Comparison of ENCODE assay signal across 7 cellular contexts in the genomic region with DNA sequence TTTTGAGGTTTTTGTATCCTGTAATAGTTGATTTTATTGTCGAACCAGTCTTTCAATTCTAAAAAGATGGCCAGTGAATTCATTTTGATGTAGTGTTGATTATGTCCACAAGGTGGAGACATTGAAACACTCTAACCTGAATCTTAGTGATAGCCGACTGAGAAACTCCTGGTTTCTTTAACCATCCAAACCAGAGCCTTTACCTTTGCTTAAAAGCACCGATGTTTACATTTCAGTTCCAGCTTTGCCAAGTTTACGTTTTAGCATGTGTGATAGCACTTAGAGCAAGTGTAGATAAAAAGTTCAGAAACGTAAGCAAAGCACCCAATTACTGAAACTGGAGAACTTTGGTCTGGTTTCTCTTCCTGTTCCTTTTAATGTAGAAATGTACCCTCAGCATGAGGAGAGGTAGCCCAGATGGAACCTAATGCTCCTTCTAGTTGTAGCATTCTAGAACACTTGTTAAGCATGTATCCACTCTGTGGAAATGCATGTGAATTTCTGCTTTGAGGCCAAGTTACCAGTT.
DNase-seq lines count a peak whose midpoint lies in the region; ATAC-seq, FAIRE-seq and TF ChIP-seq lines count a peak whose summit lies in the region.

No MANE protein-coding gene starts in this region.

- TF ChIP-seq POLR2A in GM12878 (IDR thresholded peaks at IDR 0.05; ENCODE audit: low read depth, low read length) (no peak), stomach (IDR thresholded peaks at IDR 0.05) (no peak)

- H3K9me3 ChIP-seq in GM12878 (replicated peaks; ENCODE audit: control insufficient read depth, insufficient read depth, low read length) (no peaks in the 10 kb centered on the region), stomach (no peaks in the 10 kb centered on the region)

- WGBS in GM12878 (ENCODE audit: insufficient coverage, insufficient replicate concordance, low lambda C conversion rate, missing lambda C conversion rate), result 2% methylated on average over 5 of the region's 5 CpGs
- 3 to 4% (median 4%) methylated on average over 5 of the region's 5 CpGs for WGBS in stomach, 5 donors

- CTCF ChIA-PET in GM12878 (lab: Yijun Ruan, JAX), result interaction anchor here (0.6 to 5.8 kb wide), 25 partner anchors 8 to 404 kb away, joined by 3 to 111 read pairs (median 4); no protein-coding TSS in a partner anchor

- H3K4me3 ChIP-seq in GM12878 (no peak overlapping the region), stomach (no peak overlapping the region)

- peak; percentile 44 to 55 (median 54) for TF ChIP-seq CTCF in GM12878 (IDR thresholded peaks at IDR 0.05 in 2 of 3, conservative IDR thresholded peaks at IDR 0.05 in 1 of 3; ENCODE audit: control insufficient read depth in 2 of 3, extremely low read depth in 1 of 3, insufficient read depth in 1 of 3, low read depth in 3 of 3, low read length in 3 of 3)
- peak in 5 of 7 experiments; percentile 34 to 88 (median 56) for TF ChIP-seq CTCF in stomach (IDR thresholded peaks at IDR 0.05)

- H3K36me3 ChIP-seq in GM12878 (ENCODE audit: control insufficient read depth in 2 of 2, insufficient read depth in 2 of 2, low read length in 1 of 2) (no peaks in the 10 kb centered on the region), stomach (peaks cover 15 to 42% (median 33%) of the 10 kb centered on the region in 4 donors)

- H3K4me1 ChIP-seq in GM12878 (ENCODE audit: control insufficient read depth, insufficient read depth, low read length) (peaks cover 7% of the 10 kb centered on the region), stomach (peaks cover 0 to 43% (median 26%) of the 10 kb centered on the region in 4 donors)

- H3K27me3 ChIP-seq in GM12878 (replicated peaks in 1 of 2; ENCODE audit: control insufficient read depth in 2 of 2, insufficient read depth in 2 of 2, low read length in 1 of 2), result no peaks in the 10 kb centered on the region
- H3K27me3 ChIP-seq in stomach, result no peaks in the 10 kb centered on the region

- BruUV-seq in GM12878 (replicated peaks; lab: Mats Ljungman, UMichigan), result no TSS peak

- H3K27ac ChIP-seq in GM12878 (ENCODE audit: control insufficient read depth, insufficient read depth) (no peak overlapping the region), stomach (peak overlapping the region in 3 of 5 donors; percentile 9 to 36 (median 21))

- peak overlapping the region; percentile 45; the same call in 1 of the 2 replicates for H2AFZ ChIP-seq in GM12878 (ENCODE audit: control insufficient read depth, low read depth, low read length)

- peak; percentile 95 for FAIRE-seq in GM12878 (lab: Jason Lieb, UNC)

- POLR2A ChIA-PET in GM12878 (lab: Charles Lee), result no interaction called here

- H4K20me1 ChIP-seq in GM12878 (ENCODE audit: control insufficient read depth, insufficient read depth), result no peaks in the 10 kb centered on the region

- RAD21 ChIA-PET in GM12878 (lab: Charles Lee; ENCODE audit: unreplicated experiment), result interaction anchor here (0.8 to 3.8 kb wide), 10 partner anchors 10 to 561 kb away, joined by 3 to 20 read pairs (median 5); no protein-coding TSS in a partner anchor

- 0 out of 4 replicates have a peak, but pooled peaks of 1 of the 2 experiments have one; percentile 32 for TF ChIP-seq EP300 in GM12878 (IDR thresholded peaks at IDR 0.05; ENCODE audit: borderline replicate concordance in 1 of 2, control insufficient read depth in 1 of 2, low read depth in 2 of 2, low read length in 2 of 2)
- TF ChIP-seq EP300 in stomach (IDR thresholded peaks at IDR 0.05), result no peak

- DNase-seq in Daoy (ENCODE audit: low read depth) (peak; percentile 46), NCI-H526 (lab: John Stamatoyannopoulos, UW) (peak; percentile 70 to 88), GM12878 (ENCODE audit: low read depth, low spot score) (peak; percentile 49), inferior parietal cortex (ENCODE audit: extremely low spot score) (peak; percentile 95), stomach (no peak)

- H3K79me2 ChIP-seq in GM12878 (ENCODE audit: control insufficient read depth, insufficient read depth, low read length), result no peaks in the 10 kb centered on the region

- peak; percentile 70 for TF ChIP-seq RAD21 in GM12878 (IDR thresholded peaks at IDR 0.05; ENCODE audit: insufficient read depth, low read depth, low read length)

- ATAC-seq in GM19438 (IDR thresholded peaks at IDR 0.05; ENCODE audit: low read depth, unreplicated experiment) (peak; percentile 91), HG03354 (IDR thresholded peaks at IDR 0.05; ENCODE audit: poor library complexity, severe bottlenecking, unreplicated experiment) (peak; percentile 94), GM12878 (peak; percentile 90)

- intact Hi-C loops in GM12878 (cut with micrococcal nuclease; ENCODE audit: unreplicated experiment) (loop anchor here (1.0 to 10.0 kb wide), 3 partner anchors 160 to 403 kb away; no protein-coding TSS in a partner anchor), stomach (cut with DNase I; ENCODE audit: low total_unique reads) (loop anchor here (5.0 kb wide), 1 partner anchor 176 kb away; no protein-coding TSS in a partner anchor)

- H3K4me2 ChIP-seq in GM12878 (ENCODE audit: control insufficient read depth, insufficient read depth), result no peak overlapping the region

- in situ Hi-C loops in GM12878 (cut with MboI), result no loop called here

- SMC1A ChIA-PET in GM12878 (lab: Charles Lee; ENCODE audit: uncharacterized antibody, unreplicated experiment), result interaction anchor here (0.8 to 3.6 kb wide), 19 partner anchors 12 to 406 kb away, joined by 3 to 18 read pairs (median 4); no protein-coding TSS in a partner anchor

- H3K9ac ChIP-seq in GM12878 (ENCODE audit: control insufficient read depth, insufficient read depth, low read length), result no peak overlapping the region

TF ChIP-seq in GM12878, 131 proteins besides CTCF, POLR2A, EP300 and RAD21 (continues in another document):
- no peak for TF ChIP-seq FOXM1 (IDR thresholded peaks at IDR 0.05; ENCODE audit: low read depth, low read length)
- TF ChIP-seq POU2F2 (IDR thresholded peaks at IDR 0.05; ENCODE audit: borderline replicate concordance, low read depth, low read length), result no peak
- no peak for TF ChIP-seq SMAD5 (IDR thresholded peaks at IDR 0.05; ENCODE audit: low read depth)
- TF ChIP-seq STAT3 (IDR thresholded peaks at IDR 0.05; ENCODE audit: low read depth, low read length), result no peak
- TF ChIP-seq NRF1 (conservative IDR thresholded peaks at IDR 0.05; ENCODE audit: low read depth, low read length), result no peak
- TF ChIP-seq, protein P1, sequence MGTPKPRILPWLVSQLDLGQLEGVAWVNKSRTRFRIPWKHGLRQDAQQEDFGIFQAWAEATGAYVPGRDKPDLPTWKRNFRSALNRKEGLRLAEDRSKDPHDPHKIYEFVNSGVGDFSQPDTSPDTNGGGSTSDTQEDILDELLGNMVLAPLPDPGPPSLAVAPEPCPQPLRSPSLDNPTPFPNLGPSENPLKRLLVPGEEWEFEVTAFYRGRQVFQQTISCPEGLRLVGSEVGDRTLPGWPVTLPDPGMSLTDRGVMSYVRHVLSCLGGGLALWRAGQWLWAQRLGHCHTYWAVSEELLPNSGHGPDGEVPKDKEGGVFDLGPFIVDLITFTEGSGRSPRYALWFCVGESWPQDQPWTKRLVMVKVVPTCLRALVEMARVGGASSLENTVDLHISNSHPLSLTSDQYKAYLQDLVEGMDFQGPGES (IDR thresholded peaks at IDR 0.05), result no peak
- TF ChIP-seq LARP7 (IDR thresholded peaks at IDR 0.05), result no peak
- TF ChIP-seq BMI1 (IDR thresholded peaks at IDR 0.05; ENCODE audit: borderline replicate concordance), result no peak
- TF ChIP-seq, protein P2, sequence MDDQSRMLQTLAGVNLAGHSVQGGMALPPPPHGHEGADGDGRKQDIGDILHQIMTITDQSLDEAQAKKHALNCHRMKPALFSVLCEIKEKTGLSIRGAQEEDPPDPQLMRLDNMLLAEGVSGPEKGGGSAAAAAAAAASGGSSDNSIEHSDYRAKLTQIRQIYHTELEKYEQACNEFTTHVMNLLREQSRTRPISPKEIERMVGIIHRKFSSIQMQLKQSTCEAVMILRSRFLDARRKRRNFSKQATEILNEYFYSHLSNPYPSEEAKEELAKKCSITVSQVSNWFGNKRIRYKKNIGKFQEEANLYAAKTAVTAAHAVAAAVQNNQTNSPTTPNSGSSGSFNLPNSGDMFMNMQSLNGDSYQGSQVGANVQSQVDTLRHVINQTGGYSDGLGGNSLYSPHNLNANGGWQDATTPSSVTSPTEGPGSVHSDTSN (IDR thresholded peaks at IDR 0.05; ENCODE audit: insufficient replicate concordance, low read depth, low read length), result no peak
- TF ChIP-seq, protein P3, sequence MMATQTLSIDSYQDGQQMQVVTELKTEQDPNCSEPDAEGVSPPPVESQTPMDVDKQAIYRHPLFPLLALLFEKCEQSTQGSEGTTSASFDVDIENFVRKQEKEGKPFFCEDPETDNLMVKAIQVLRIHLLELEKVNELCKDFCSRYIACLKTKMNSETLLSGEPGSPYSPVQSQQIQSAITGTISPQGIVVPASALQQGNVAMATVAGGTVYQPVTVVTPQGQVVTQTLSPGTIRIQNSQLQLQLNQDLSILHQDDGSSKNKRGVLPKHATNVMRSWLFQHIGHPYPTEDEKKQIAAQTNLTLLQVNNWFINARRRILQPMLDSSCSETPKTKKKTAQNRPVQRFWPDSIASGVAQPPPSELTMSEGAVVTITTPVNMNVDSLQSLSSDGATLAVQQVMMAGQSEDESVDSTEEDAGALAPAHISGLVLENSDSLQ (IDR thresholded peaks at IDR 0.05), result peak; percentile 40; the same call in 1 of the 2 replicates
- no peak for TF ChIP-seq CEBPB (IDR thresholded peaks at IDR 0.05; ENCODE audit: borderline replicate concordance in 1 of 2, low read depth in 2 of 2, low read length in 2 of 2)
- no peak for TF ChIP-seq EGR1 (IDR thresholded peaks at IDR 0.05; ENCODE audit: borderline replicate concordance in 1 of 2, low read depth in 2 of 2, low read length in 2 of 2)
- no peak for TF ChIP-seq FOS (IDR thresholded peaks at IDR 0.05; ENCODE audit: borderline replicate concordance, extremely low read depth, insufficient read length)
- TF ChIP-seq ZBED1 (IDR thresholded peaks at IDR 0.05; ENCODE audit: borderline replicate concordance), result no peak
